Comparison of ENCODE assay signal across 8 cellular contexts in the genomic region with DNA sequence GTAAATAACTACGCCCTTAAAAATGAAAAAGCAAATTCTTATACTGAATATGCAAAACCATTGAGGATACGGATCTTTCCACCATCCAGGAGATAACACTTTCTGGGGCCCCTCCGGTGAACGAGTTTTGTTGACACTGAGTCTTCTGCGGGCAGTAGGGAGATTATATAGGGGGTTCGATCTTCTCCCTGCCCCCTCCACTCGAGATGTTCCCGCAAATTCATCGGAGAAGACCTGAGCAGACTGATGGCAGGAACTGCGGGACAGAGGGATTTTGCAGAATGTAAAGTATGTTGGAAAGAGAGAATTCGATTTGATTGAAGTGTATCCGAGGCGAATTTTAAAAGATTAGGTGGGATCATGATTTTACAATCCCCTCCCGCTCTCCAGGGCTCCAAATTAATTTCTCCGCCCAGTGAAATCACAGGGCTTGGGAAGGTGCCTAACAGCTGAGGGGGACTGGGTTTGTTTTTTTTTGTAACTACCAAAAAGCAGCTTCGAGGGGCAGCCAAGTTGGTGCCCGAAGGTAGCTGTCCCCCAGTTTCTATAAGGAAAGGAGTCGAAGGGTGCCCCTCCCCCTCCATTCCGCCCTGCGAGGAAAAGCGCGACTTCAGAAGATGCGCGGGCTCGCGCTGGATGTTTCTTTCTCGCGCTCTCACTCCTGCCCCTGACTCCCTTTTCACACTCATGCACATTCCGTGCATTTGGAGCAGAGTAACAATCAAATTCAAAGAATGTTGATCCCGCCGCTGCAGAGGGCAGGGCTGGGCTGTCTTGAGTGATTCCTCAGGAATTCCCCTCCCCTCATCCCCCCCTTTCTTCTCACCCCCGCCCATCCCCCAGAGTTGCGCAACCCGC. TPM values are rescaled to one million over a fixed set of nuclear protein-coding genes. Genes with fewer than 3 reads are reported as not detected.
A peak's percentile ranks its signal among the peaks of the same experiment; 100 is the strongest.
DNase-seq lines count a peak whose midpoint lies in the region; ATAC-seq and TF ChIP-seq lines count a peak whose summit lies in the region.

No MANE protein-coding gene starts in this region.

- H3K4me3 Mint-ChIP-seq in activated CD4-positive, alpha-beta T cell treated with anti-CD3 and anti-CD28 coated beads, Interleukin-2, amount 10 ng/mL, durations not matched to agents 24 days and 14 days = peak overlapping the region; percentile 74
- H3K4me3 Mint-ChIP-seq in activated B cell treated with CpG ODN at 0.5 μM for 24 hours = peak overlapping the region; percentile 89
- peak overlapping the region; percentile 92 for H3K4me3 Mint-ChIP-seq in glutamatergic neuron (ENCODE audit: unreplicated experiment)

- DNase-seq in activated CD4-positive, alpha-beta T cell treated with anti-CD3 and anti-CD28 coated beads, Interleukin-2, amount 10 ng/mL, durations not matched to agents 24 days and 14 days = peak; percentile 64
- no peak for DNase-seq in activated CD4-positive, alpha-beta T cell treated with anti-CD3 and anti-CD28 coated beads, Interleukin-2, amount 50 U/mL, for 1 hour
- DNase-seq in activated B cell treated with CpG ODN at 0.5 μM for 24 hours (no peak), glutamatergic neuron (no peak), skeletal muscle cell (ENCODE audit: low read depth) (no peak), mesenteric fat pad (ENCODE audit: low spot score) (no peak)

- CTCF ChIA-PET in activated B cell treated with CpG ODN at 0.5 μM for 24 hours (lab: Charles Lee) = interaction anchor here (0.8 to 1.7 kb wide), 4 partner anchors 8 to 96 kb away, joined by 3 to 10 read pairs (median 5); no protein-coding TSS in a partner anchor

- peaks cover 18% of the 10 kb centered on the region for H3K4me1 Mint-ChIP-seq in activated CD4-positive, alpha-beta T cell treated with anti-CD3 and anti-CD28 coated beads, Interleukin-2, amount 10 ng/mL, durations not matched to agents 24 days and 14 days
- H3K4me1 Mint-ChIP-seq in activated B cell treated with CpG ODN at 0.5 μM for 24 hours (peaks cover 14% of the 10 kb centered on the region), glutamatergic neuron (ENCODE audit: low read depth, unreplicated experiment) (peaks cover 13% of the 10 kb centered on the region)

- H3K27ac Mint-ChIP-seq in activated CD4-positive, alpha-beta T cell treated with anti-CD3 and anti-CD28 coated beads, Interleukin-2, amount 10 ng/mL, durations not matched to agents 24 days and 14 days = no peak overlapping the region
- H3K27ac Mint-ChIP-seq in activated B cell treated with CpG ODN at 0.5 μM for 24 hours (peak overlapping the region; percentile 80), glutamatergic neuron (ENCODE audit: unreplicated experiment) (no peak overlapping the region)

- H3K4me3 ChIP-seq in skeletal muscle cell (ENCODE audit: low read depth, low read length) = peak overlapping the region; percentile 33

- ATAC-seq in activated B cell treated with CpG ODN at 0.5 μM for 24 hours (ENCODE audit: low read depth) (no peak), GM21529 (IDR thresholded peaks at IDR 0.05; ENCODE audit: unreplicated experiment) (no peak), GM21526 (IDR thresholded peaks at IDR 0.05; ENCODE audit: low FRiP score, unreplicated experiment) (no peak)

- H3K36me3 Mint-ChIP-seq in activated CD4-positive, alpha-beta T cell treated with anti-CD3 and anti-CD28 coated beads, Interleukin-2, amount 10 ng/mL, durations not matched to agents 24 days and 14 days (ENCODE audit: low read depth) = no peaks in the 10 kb centered on the region
- H3K36me3 Mint-ChIP-seq in activated B cell treated with CpG ODN at 0.5 μM for 24 hours (ENCODE audit: low read depth) (peaks cover 2% of the 10 kb centered on the region), glutamatergic neuron (ENCODE audit: unreplicated experiment) (no peaks in the 10 kb centered on the region)

- no peaks in the 10 kb centered on the region for H3K9me3 Mint-ChIP-seq in activated CD4-positive, alpha-beta T cell treated with anti-CD3 and anti-CD28 coated beads, Interleukin-2, amount 10 ng/mL, durations not matched to agents 24 days and 14 days
- H3K9me3 Mint-ChIP-seq in activated B cell treated with CpG ODN at 0.5 μM for 24 hours (no peaks in the 10 kb centered on the region), glutamatergic neuron (ENCODE audit: unreplicated experiment) (peaks cover 5% of the 10 kb centered on the region)

- POLR2A ChIA-PET in activated B cell treated with CpG ODN at 0.5 μM for 24 hours (lab: Charles Lee) = interaction anchor here (1.3 to 2.3 kb wide), 2 partner anchors 41 to 59 kb away, joined by 4 to 21 read pairs; a partner anchor contains a TSS

- TF ChIP-seq CTCF in activated B cell treated with CpG ODN at 0.5 μM for 24 hours (IDR thresholded peaks at IDR 0.05) = no peak
- TF ChIP-seq CTCF in glutamatergic neuron (IDR thresholded peaks at IDR 0.05; ENCODE audit: partially characterized antibody, unreplicated experiment) = no peak

- intact Hi-C loops in activated CD4-positive, alpha-beta T cell treated with anti-CD3 and anti-CD28 coated beads, Interleukin-2, amount 10 ng/mL, durations not matched to agents 24 days and 14 days (cut with micrococcal nuclease) = loop anchor here (1.0 to 5.0 kb wide), 2 partner anchors 60 to 147 kb away; a partner anchor contains a TSS
- intact Hi-C loops in activated B cell treated with CpG ODN at 0.5 μM for 24 hours (cut with micrococcal nuclease) = loop anchor here (1.0 to 10.0 kb wide), 2 partner anchors 60 to 445 kb away; a partner anchor contains a TSS

- H3K27me3 Mint-ChIP-seq in activated CD4-positive, alpha-beta T cell treated with anti-CD3 and anti-CD28 coated beads, Interleukin-2, amount 10 ng/mL, durations not matched to agents 24 days and 14 days = peaks cover 65% of the 10 kb centered on the region
- H3K27me3 Mint-ChIP-seq in activated B cell treated with CpG ODN at 0.5 μM for 24 hours (peaks cover 6% of the 10 kb centered on the region), glutamatergic neuron (ENCODE audit: unreplicated experiment) (peaks cover 9% of the 10 kb centered on the region)

RNA-seq across cellular contexts. Expression of a gene that starts 1.2 kb away (rescaled TPM):
- not detected in 2 replicates for total RNA-seq in activated CD4-positive, alpha-beta T cell treated with anti-CD3 and anti-CD28 coated beads, Interleukin-2, amount 10 ng/mL, durations not matched to agents 24 days and 14 days
- total RNA-seq in activated B cell treated with CpG ODN at 0.5 μM for 24 hours = 0.18 and 0.51 TPM in 2 replicates
- 7.6 TPM for total RNA-seq in glutamatergic neuron (ENCODE audit: unreplicated experiment)
- total RNA-seq in mesenteric fat pad = 1.00 TPM

RNA-seq across cellular contexts. Expression of a gene that starts 51.8 kb away (rescaled TPM):
- total RNA-seq in activated CD4-positive, alpha-beta T cell treated with anti-CD3 and anti-CD28 coated beads, Interleukin-2, amount 10 ng/mL, durations not matched to agents 24 days and 14 days = not detected in 2 replicates
- total RNA-seq in activated B cell treated with CpG ODN at 0.5 μM for 24 hours (not detected in 2 replicates), glutamatergic neuron (ENCODE audit: unreplicated experiment) (not detected), mesenteric fat pad (not detected)

RNA-seq across cellular contexts. Expression of a gene that starts 59.5 kb away (rescaled TPM):
- 14.4 and 14.6 TPM in 2 replicates for total RNA-seq in activated CD4-positive, alpha-beta T cell treated with anti-CD3 and anti-CD28 coated beads, Interleukin-2, amount 10 ng/mL, durations not matched to agents 24 days and 14 days
- total RNA-seq in activated B cell treated with CpG ODN at 0.5 μM for 24 hours = 17.4 and 19.8 TPM in 2 replicates
- total RNA-seq in glutamatergic neuron (ENCODE audit: unreplicated experiment) = 24.3 TPM
- 9.9 TPM for total RNA-seq in mesenteric fat pad
